Comparison of ENCODE assay signal across 8 cellular contexts in the genomic region with DNA sequence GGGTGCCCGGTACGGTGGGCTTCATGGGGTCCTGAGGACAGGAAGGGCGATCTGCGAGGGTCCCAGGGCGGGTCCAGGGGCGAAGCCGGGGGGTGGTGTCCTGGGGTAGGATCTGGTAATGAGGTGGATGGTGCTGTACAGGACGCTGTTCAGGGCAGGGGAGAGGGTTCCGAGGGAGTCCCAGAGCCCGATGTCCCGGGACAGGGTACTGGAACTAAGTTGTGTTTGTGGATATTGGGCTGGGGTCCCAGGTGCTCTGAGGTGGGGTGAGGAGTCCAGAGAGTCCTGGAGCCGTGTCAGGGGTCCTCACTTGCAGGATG. TPM values are rescaled to one million over a fixed set of nuclear protein-coding genes. Genes with fewer than 3 reads are reported as not detected.
DNase-seq lines count a peak whose midpoint lies in the region; ATAC-seq, FAIRE-seq and TF ChIP-seq lines count a peak whose summit lies in the region.

No MANE protein-coding gene starts in this region.

- FAIRE-seq in HepG2 (lab: Jason Lieb, UNC) = no peak

- TF ChIP-seq RAD21 in HepG2 (CRISPR knock-in tag; IDR thresholded peaks at IDR 0.05) = no peak

- H3K27me3 Mint-ChIP-seq in Calu3 (ENCODE audit: unreplicated experiment) (peaks cover 11% of the 10 kb centered on the region), type B pancreatic cell (peaks cover 3% of the 10 kb centered on the region)

- TF ChIP-seq POLR2A in HepG2 (IDR thresholded peaks at IDR 0.05; ENCODE audit: insufficient read depth in 1 of 2, low read depth in 2 of 2, low read length in 2 of 2) = no peak

- no peak for DNase-seq in Calu3
- no peak for DNase-seq in ascending aorta (ENCODE audit: low spot score in 2 of 2)
- no peak for DNase-seq in HepG2 (ENCODE audit: low spot score)
- no peak for DNase-seq in type B pancreatic cell (ENCODE audit: extremely low spot score, unreplicated experiment)
- no peak for DNase-seq in HCEC 1CT
- DNase-seq in SW 1271 (lab: John Stamatoyannopoulos, UW) = no peak
- no peak for DNase-seq in COLO668 (lab: John Stamatoyannopoulos, UW; ENCODE audit: unreplicated experiment)

- H3K9me3 Mint-ChIP-seq in Calu3 (ENCODE audit: low read depth, unreplicated experiment) = peaks cover 5% of the 10 kb centered on the region
- no peaks in the 10 kb centered on the region for H3K9me3 Mint-ChIP-seq in type B pancreatic cell

- in situ Hi-C loops in HepG2 (cut with HindIII; ENCODE audit: extremely low pct_ligation_motif_present, low pct_unique_long_range_greater_than_20kb) = no loop called here

- peaks cover 12 to 20% of the 10 kb centered on the region in 2 donors for H3K36me3 ChIP-seq in ascending aorta
- H3K36me3 ChIP-seq in HepG2 (replicated peaks in 1 of 2; ENCODE audit: control insufficient read depth in 1 of 2, insufficient read depth in 2 of 2, low read length in 2 of 2) = peaks cover 0 to 8% of the 10 kb centered on the region in 2 experiments; a peak in 3 of 5 replicates

- H3K4me2 ChIP-seq in HepG2 (ENCODE audit: low read depth, low read length) = peak overlapping the region; percentile 97

- TF ChIP-seq CTCF in Calu3 (IDR thresholded peaks at IDR 0.05; ENCODE audit: unreplicated experiment) = no peak
- TF ChIP-seq CTCF in ascending aorta (IDR thresholded peaks at IDR 0.05) = no peak
- TF ChIP-seq CTCF in HepG2 (CRISPR knock-in tag; IDR thresholded peaks at IDR 0.05) = no peak
- TF ChIP-seq CTCF in type B pancreatic cell (conservative IDR thresholded peaks at IDR 0.05) = no peak

- H3K4me1 ChIP-seq in ascending aorta (peaks cover 11 to 23% of the 10 kb centered on the region in 2 donors), HepG2 (ENCODE audit: insufficient read depth, low read length) (peaks cover 39% of the 10 kb centered on the region)

- peaks cover 11% of the 10 kb centered on the region for H3K79me2 ChIP-seq in HepG2 (ENCODE audit: insufficient read depth, low read length)

- H3K9ac ChIP-seq in HepG2 (ENCODE audit: insufficient read depth, low read depth, low read length) = peak overlapping the region; percentile 79

- peak overlapping the region; percentile 73 to 85 for H3K27ac ChIP-seq in ascending aorta
- peak overlapping the region; percentile 80 for H3K27ac ChIP-seq in HepG2 (ENCODE audit: extremely low read length, insufficient read depth, low read length)

- no peaks in the 10 kb centered on the region for H3K9me3 ChIP-seq in ascending aorta
- H3K9me3 ChIP-seq in HepG2 (ENCODE audit: low read length) = 0 out of 2 replicates have a peak, but pooled peaks cover 4% of the 10 kb centered on the region

- intact Hi-C loops in Calu3 (cut with micrococcal nuclease; ENCODE audit: unreplicated experiment) = no loop called here
- intact Hi-C loops in ascending aorta (cut with DNase I) = loop anchor here (1.0 to 10.0 kb wide), 4 partner anchors 20 to 662 kb away; a partner anchor contains a TSS
- intact Hi-C loops in HepG2 (cut with micrococcal nuclease; ENCODE audit: unreplicated experiment) = no loop called here

- BruUV-seq in Calu3 (replicated peaks; lab: Mats Ljungman, UMichigan) (no TSS peak), HepG2 (replicated peaks; lab: Mats Ljungman, UMichigan) (TSS peak; percentile 18)

- no peak for TF ChIP-seq EP300 in HepG2 (IDR thresholded peaks at IDR 0.05; ENCODE audit: low read depth in 2 of 2, low read length in 2 of 2)
- TF ChIP-seq EP300 in HepG2 (CRISPR knock-in tag; IDR thresholded peaks at IDR 0.05; ENCODE audit: borderline replicate concordance) = no peak

- POLR2A ChIA-PET in HepG2 (lab: Yijun Ruan, JAX) = interaction anchor here (0.6 to 4.3 kb wide), 23 partner anchors 9 to 205 kb away, joined by 3 to 45 read pairs (median 7); a partner anchor contains a TSS

- H3K36me3 Mint-ChIP-seq in Calu3 (ENCODE audit: insufficient read depth, unreplicated experiment) (peaks cover 25% of the 10 kb centered on the region), type B pancreatic cell (peaks cover 10% of the 10 kb centered on the region)

- H3K27ac Mint-ChIP-seq in Calu3 (ENCODE audit: unreplicated experiment) = peak overlapping the region; percentile 66
- H3K27ac Mint-ChIP-seq in type B pancreatic cell = peak overlapping the region; percentile 82

- CTCF ChIA-PET in Calu3 (lab: Charles Lee) (interaction anchor here (0.6 to 2.0 kb wide), 5 partner anchors 21 to 934 kb away, joined by 3 to 16 read pairs (median 7); no protein-coding TSS in a partner anchor), HepG2 (lab: Yijun Ruan, JAX; ENCODE audit: low intra/inter-chr PET ratio, low total read pairs) (interaction anchor here (1.7 kb wide), 1 partner anchor 20 kb away, joined by 7 read pairs; no protein-coding TSS in a partner anchor)

- peak overlapping the region; percentile 74 to 90 for H3K4me3 ChIP-seq in ascending aorta
- H3K4me3 ChIP-seq in HepG2 (replicated peaks in 1 of 3; ENCODE audit: insufficient read depth in 1 of 3, low read depth in 2 of 3, low read length in 3 of 3) = peak overlapping the region; percentile 67 to 98 (median 83)

- H3K27me3 ChIP-seq in ascending aorta (no peaks in the 10 kb centered on the region), HepG2 (ENCODE audit: control insufficient read depth in 1 of 2, insufficient read depth in 2 of 2, low read length in 2 of 2) (no peaks in the 10 kb centered on the region; a peak in 1 of 5 replicates)

- ATAC-seq in HG03025 (IDR thresholded peaks at IDR 0.05; ENCODE audit: low FRiP score, unreplicated experiment) (peak; percentile 15), HepG2 (peak; percentile 43)

- H2AFZ ChIP-seq in HepG2 (ENCODE audit: low read length) = no peak overlapping the region

- H3K4me3 Mint-ChIP-seq in Calu3 (ENCODE audit: low read depth, unreplicated experiment) (peak overlapping the region; percentile 97), type B pancreatic cell (peak overlapping the region; percentile 99)

- 0% methylated on average over 10 of the region's 12 CpGs for WGBS in HepG2 (ENCODE audit: low lambda C conversion rate)

- no peaks in the 10 kb centered on the region for H4K20me1 ChIP-seq in HepG2 (ENCODE audit: insufficient read depth, low read length)

- no peaks in the 10 kb centered on the region for H3K4me1 Mint-ChIP-seq in Calu3 (ENCODE audit: low read depth, unreplicated experiment)
- H3K4me1 Mint-ChIP-seq in type B pancreatic cell (ENCODE audit: unreplicated experiment) = peaks cover 18% of the 10 kb centered on the region

RNA-seq across cellular contexts. Expression of a gene that starts 0.4 kb away (rescaled TPM):
- 49.3 and 55.4 TPM in 2 replicates for total RNA-seq in Calu3 (2022)
- total RNA-seq in ascending aorta = 72.8 TPM
- total RNA-seq in HepG2 (2016; rRNA removed; fragmentation: Illumina TruSeq; extraction: Trizol) = 12.0 and 22.4 TPM in 2 replicates
- 6.7 and 7.2 TPM in 2 replicates for total RNA-seq in HepG2 (2016; cell fraction: cytosol; rRNA removed; fragmentation: Illumina TruSeq; extraction: Trizol; ENCODE audit: low read depth)
- 11.0 and 24.0 TPM in 2 replicates for total RNA-seq in HepG2 (2016; cell fraction: insoluble cytoplasmic fraction; rRNA removed; fragmentation: Illumina TruSeq; extraction: Trizol)
- total RNA-seq in HepG2 (2016; cell fraction: membrane; rRNA removed; fragmentation: Illumina TruSeq; extraction: Trizol) = 7.2 and 7.5 TPM in 2 replicates
- 24.0 and 31.5 TPM in 2 replicates for total RNA-seq in HepG2 (2016; cell fraction: nucleus; rRNA removed; fragmentation: Illumina TruSeq; extraction: Trizol)
- polyA plus RNA-seq in HepG2 (2011; rRNA removed) = 21.8 and 36.0 TPM in 2 replicates
- 7.8 and 11.5 TPM in 2 replicates for polyA plus RNA-seq in HepG2 (2011; cell fraction: cytosol; rRNA removed)
- 218 and 255 TPM in 2 replicates for polyA plus RNA-seq in HepG2 (2011; cell fraction: nucleus; rRNA removed)
- polyA plus RNA-seq in HepG2 (2012) = 16.0 and 20.8 TPM in 2 replicates
- polyA plus RNA-seq in HepG2 (2016; cell fraction: cytosol; fragmentation: Illumina TruSeq; extraction: Trizol; ENCODE audit: low read depth) = 1.7 and 1.9 TPM in 2 replicates
- polyA plus RNA-seq in HepG2 (2016; cell fraction: insoluble cytoplasmic fraction; fragmentation: Illumina TruSeq; extraction: Trizol; ENCODE audit: low read depth) = 10.7 and 13.3 TPM in 2 replicates
- 3.5 and 4.4 TPM in 2 replicates for polyA plus RNA-seq in HepG2 (2016; cell fraction: membrane; fragmentation: Illumina TruSeq; extraction: Trizol; ENCODE audit: low read depth)
- 85.8 and 92.2 TPM in 2 replicates for polyA plus RNA-seq in HepG2 (2016; cell fraction: nucleus; fragmentation: Illumina TruSeq; extraction: Trizol; ENCODE audit: insufficient read depth, low read depth)
- 28.9 and 51.0 TPM in 2 replicates for polyA minus RNA-seq in HepG2 (2011; rRNA and poly(A)+ RNA removed; ENCODE audit: low replicate concordance)
- 12.1 and 13.7 TPM in 2 replicates for polyA minus RNA-seq in HepG2 (2011; cell fraction: cytosol; rRNA and poly(A)+ RNA removed)
- polyA minus RNA-seq in HepG2 (2011; cell fraction: nucleus; rRNA and poly(A)+ RNA removed) = 71.7 and 79.9 TPM in 2 replicates
- total RNA-seq in type B pancreatic cell (ENCODE audit: low replicate concordance) = 60.3 and 102 TPM in 2 replicates

RNA-seq across cellular contexts. Expression of a gene that starts 15.5 kb away (rescaled TPM):
- total RNA-seq in Calu3 (2022) (3.1 and 4.2 TPM in 2 replicates), ascending aorta (not detected), HepG2 (2016; rRNA removed; fragmentation: Illumina TruSeq; extraction: Trizol) (11.0 and 15.3 TPM in 2 replicates), type B pancreatic cell (ENCODE audit: low replicate concordance) (0.69 and 2.6 TPM in 2 replicates)
- 11.0 and 11.3 TPM in 2 replicates for total RNA-seq in HepG2 (2016; cell fraction: cytosol; rRNA removed; fragmentation: Illumina TruSeq; extraction: Trizol; ENCODE audit: low read depth)
- 8.7 and 17.7 TPM in 2 replicates for total RNA-seq in HepG2 (2016; cell fraction: insoluble cytoplasmic fraction; rRNA removed; fragmentation: Illumina TruSeq; extraction: Trizol)
- 18.9 and 20.5 TPM in 2 replicates for total RNA-seq in HepG2 (2016; cell fraction: membrane; rRNA removed; fragmentation: Illumina TruSeq; extraction: Trizol)
- total RNA-seq in HepG2 (2016; cell fraction: nucleus; rRNA removed; fragmentation: Illumina TruSeq; extraction: Trizol) = 17.3 and 19.2 TPM in 2 replicates
- 9.0 and 12.0 TPM in 2 replicates for polyA plus RNA-seq in HepG2 (2011; rRNA removed)
- 9.9 and 12.9 TPM in 2 replicates for polyA plus RNA-seq in HepG2 (2011; cell fraction: cytosol; rRNA removed)
- 124 and 135 TPM in 2 replicates for polyA plus RNA-seq in HepG2 (2011; cell fraction: nucleus; rRNA removed)
- polyA plus RNA-seq in HepG2 (2012) = 9.3 and 10.2 TPM in 2 replicates
- polyA plus RNA-seq in HepG2 (2016; cell fraction: cytosol; fragmentation: Illumina TruSeq; extraction: Trizol; ENCODE audit: low read depth) = 9.8 and 11.5 TPM in 2 replicates
- 8.2 and 11.1 TPM in 2 replicates for polyA plus RNA-seq in HepG2 (2016; cell fraction: insoluble cytoplasmic fraction; fragmentation: Illumina TruSeq; extraction: Trizol; ENCODE audit: low read depth)
- 16.8 and 17.1 TPM in 2 replicates for polyA plus RNA-seq in HepG2 (2016; cell fraction: membrane; fragmentation: Illumina TruSeq; extraction: Trizol; ENCODE audit: low read depth)
- 45.0 and 47.7 TPM in 2 replicates for polyA plus RNA-seq in HepG2 (2016; cell fraction: nucleus; fragmentation: Illumina TruSeq; extraction: Trizol; ENCODE audit: insufficient read depth, low read depth)
- 0.07 and 13.9 TPM in 2 replicates for polyA minus RNA-seq in HepG2 (2011; rRNA and poly(A)+ RNA removed; ENCODE audit: low replicate concordance)
- polyA minus RNA-seq in HepG2 (2011; cell fraction: cytosol; rRNA and poly(A)+ RNA removed) = 6.5 and 6.6 TPM in 2 replicates
- polyA minus RNA-seq in HepG2 (2011; cell fraction: nucleus; rRNA and poly(A)+ RNA removed) = 18.9 and 19.3 TPM in 2 replicates

RNA-seq across cellular contexts. Expression of a gene that starts 19.4 kb away (rescaled TPM):
- 24.5 and 25.3 TPM in 2 replicates for total RNA-seq in Calu3 (2022)
- total RNA-seq in ascending aorta = 37.9 TPM
- total RNA-seq in HepG2 (2016; rRNA removed; fragmentation: Illumina TruSeq; extraction: Trizol) = 20.4 and 25.5 TPM in 2 replicates
- 10.9 and 13.4 TPM in 2 replicates for total RNA-seq in HepG2 (2016; cell fraction: cytosol; rRNA removed; fragmentation: Illumina TruSeq; extraction: Trizol; ENCODE audit: low read depth)
- 22.1 and 23.8 TPM in 2 replicates for total RNA-seq in HepG2 (2016; cell fraction: insoluble cytoplasmic fraction; rRNA removed; fragmentation: Illumina TruSeq; extraction: Trizol)
- total RNA-seq in HepG2 (2016; cell fraction: membrane; rRNA removed; fragmentation: Illumina TruSeq; extraction: Trizol) = 19.2 and 23.3 TPM in 2 replicates
- total RNA-seq in HepG2 (2016; cell fraction: nucleus; rRNA removed; fragmentation: Illumina TruSeq; extraction: Trizol) = 18.4 and 19.1 TPM in 2 replicates
- polyA plus RNA-seq in HepG2 (2011; rRNA removed) = 13.0 and 16.4 TPM in 2 replicates
- 11.4 and 17.5 TPM in 2 replicates for polyA plus RNA-seq in HepG2 (2011; cell fraction: cytosol; rRNA removed)
- polyA plus RNA-seq in HepG2 (2011; cell fraction: nucleus; rRNA removed) = 53.1 and 55.7 TPM in 2 replicates
- 7.6 and 9.2 TPM in 2 replicates for polyA plus RNA-seq in HepG2 (2012)
- 11.6 and 14.4 TPM in 2 replicates for polyA plus RNA-seq in HepG2 (2016; cell fraction: cytosol; fragmentation: Illumina TruSeq; extraction: Trizol; ENCODE audit: low read depth)
- polyA plus RNA-seq in HepG2 (2016; cell fraction: insoluble cytoplasmic fraction; fragmentation: Illumina TruSeq; extraction: Trizol; ENCODE audit: low read depth) = 22.2 and 26.6 TPM in 2 replicates
- 17.6 and 24.0 TPM in 2 replicates for polyA plus RNA-seq in HepG2 (2016; cell fraction: membrane; fragmentation: Illumina TruSeq; extraction: Trizol; ENCODE audit: low read depth)
- polyA plus RNA-seq in HepG2 (2016; cell fraction: nucleus; fragmentation: Illumina TruSeq; extraction: Trizol; ENCODE audit: insufficient read depth, low read depth) = 42.7 and 46.0 TPM in 2 replicates
- 19.9 and 30.3 TPM in 2 replicates for polyA minus RNA-seq in HepG2 (2011; rRNA and poly(A)+ RNA removed; ENCODE audit: low replicate concordance)
- 6.9 and 7.9 TPM in 2 replicates for polyA minus RNA-seq in HepG2 (2011; cell fraction: cytosol; rRNA and poly(A)+ RNA removed)
- 34.2 and 38.9 TPM in 2 replicates for polyA minus RNA-seq in HepG2 (2011; cell fraction: nucleus; rRNA and poly(A)+ RNA removed)
- 16.9 and 26.4 TPM in 2 replicates for total RNA-seq in type B pancreatic cell (ENCODE audit: low replicate concordance)

RNA-seq across cellular contexts. Expression of a gene that starts 32.4 kb away (rescaled TPM):
- 0.26 and 0.42 TPM in 2 replicates for total RNA-seq in Calu3 (2022)
- total RNA-seq in ascending aorta = not detected
- 0.04 TPM in 1 of 2 replicates, not detected in the other for total RNA-seq in HepG2 (2016; rRNA removed; fragmentation: Illumina TruSeq; extraction: Trizol)
- not detected in 2 replicates for total RNA-seq in HepG2 (2016; cell fraction: cytosol; rRNA removed; fragmentation: Illumina TruSeq; extraction: Trizol; ENCODE audit: low read depth)
- not detected in 2 replicates for total RNA-seq in HepG2 (2016; cell fraction: insoluble cytoplasmic fraction; rRNA removed; fragmentation: Illumina TruSeq; extraction: Trizol)
- not detected in 2 replicates for total RNA-seq in HepG2 (2016; cell fraction: membrane; rRNA removed; fragmentation: Illumina TruSeq; extraction: Trizol)
- not detected in 2 replicates for total RNA-seq in HepG2 (2016; cell fraction: nucleus; rRNA removed; fragmentation: Illumina TruSeq; extraction: Trizol)
- polyA plus RNA-seq in HepG2 (2011; rRNA removed) = 0.12 and 0.20 TPM in 2 replicates
- polyA plus RNA-seq in HepG2 (2011; cell fraction: cytosol; rRNA removed) = 0.06 and 0.19 TPM in 2 replicates
- 0.66 and 1.2 TPM in 2 replicates for polyA plus RNA-seq in HepG2 (2011; cell fraction: nucleus; rRNA removed)
- polyA plus RNA-seq in HepG2 (2012) = 0.07 and 0.25 TPM in 2 replicates
- polyA plus RNA-seq in HepG2 (2016; cell fraction: cytosol; fragmentation: Illumina TruSeq; extraction: Trizol; ENCODE audit: low read depth) = not detected in 2 replicates
- polyA plus RNA-seq in HepG2 (2016; cell fraction: insoluble cytoplasmic fraction; fragmentation: Illumina TruSeq; extraction: Trizol; ENCODE audit: low read depth) = not detected in 2 replicates
- polyA plus RNA-seq in HepG2 (2016; cell fraction: membrane; fragmentation: Illumina TruSeq; extraction: Trizol; ENCODE audit: low read depth) = not detected in 2 replicates
- polyA plus RNA-seq in HepG2 (2016; cell fraction: nucleus; fragmentation: Illumina TruSeq; extraction: Trizol; ENCODE audit: insufficient read depth, low read depth) = not detected in 2 replicates
- 0.46 and 5.4 TPM in 2 replicates for polyA minus RNA-seq in HepG2 (2011; rRNA and poly(A)+ RNA removed; ENCODE audit: low replicate concordance)
- not detected in 2 replicates for polyA minus RNA-seq in HepG2 (2011; cell fraction: cytosol; rRNA and poly(A)+ RNA removed)
- polyA minus RNA-seq in HepG2 (2011; cell fraction: nucleus; rRNA and poly(A)+ RNA removed) = 0.50 TPM in 1 of 2 replicates, not detected in the other
- total RNA-seq in type B pancreatic cell (ENCODE audit: low replicate concordance) = 0.71 and 2.8 TPM in 2 replicates

RNA-seq across cellular contexts. Expression of a gene that starts 49.8 kb away (rescaled TPM):
- total RNA-seq in Calu3 (2022) = 0.14 TPM in 1 of 2 replicates, not detected in the other
- total RNA-seq in ascending aorta = 20.4 TPM
- total RNA-seq in HepG2 (2016; rRNA removed; fragmentation: Illumina TruSeq; extraction: Trizol) = not detected in 2 replicates
- not detected in 2 replicates for total RNA-seq in HepG2 (2016; cell fraction: cytosol; rRNA removed; fragmentation: Illumina TruSeq; extraction: Trizol; ENCODE audit: low read depth)
- not detected in 2 replicates for total RNA-seq in HepG2 (2016; cell fraction: insoluble cytoplasmic fraction; rRNA removed; fragmentation: Illumina TruSeq; extraction: Trizol)
- not detected in 2 replicates for total RNA-seq in HepG2 (2016; cell fraction: membrane; rRNA removed; fragmentation: Illumina TruSeq; extraction: Trizol)
- not detected in 2 replicates for total RNA-seq in HepG2 (2016; cell fraction: nucleus; rRNA removed; fragmentation: Illumina TruSeq; extraction: Trizol)
- not detected in 2 replicates for polyA plus RNA-seq in HepG2 (2011; rRNA removed)
- not detected in 2 replicates for polyA plus RNA-seq in HepG2 (2011; cell fraction: cytosol; rRNA removed)
- not detected in 2 replicates for polyA plus RNA-seq in HepG2 (2011; cell fraction: nucleus; rRNA removed)
- not detected in 2 replicates for polyA plus RNA-seq in HepG2 (2012)
- not detected in 2 replicates for polyA plus RNA-seq in HepG2 (2016; cell fraction: cytosol; fragmentation: Illumina TruSeq; extraction: Trizol; ENCODE audit: low read depth)
- polyA plus RNA-seq in HepG2 (2016; cell fraction: insoluble cytoplasmic fraction; fragmentation: Illumina TruSeq; extraction: Trizol; ENCODE audit: low read depth) = not detected in 2 replicates
- polyA plus RNA-seq in HepG2 (2016; cell fraction: membrane; fragmentation: Illumina TruSeq; extraction: Trizol; ENCODE audit: low read depth) = not detected in 2 replicates
- polyA plus RNA-seq in HepG2 (2016; cell fraction: nucleus; fragmentation: Illumina TruSeq; extraction: Trizol; ENCODE audit: insufficient read depth, low read depth) = not detected in 2 replicates
- not detected in 2 replicates for polyA minus RNA-seq in HepG2 (2011; rRNA and poly(A)+ RNA removed; ENCODE audit: low replicate concordance)
- not detected in 2 replicates for polyA minus RNA-seq in HepG2 (2011; cell fraction: cytosol; rRNA and poly(A)+ RNA removed)
- polyA minus RNA-seq in HepG2 (2011; cell fraction: nucleus; rRNA and poly(A)+ RNA removed) = not detected in 2 replicates
- 3.3 and 6.7 TPM in 2 replicates for total RNA-seq in type B pancreatic cell (ENCODE audit: low replicate concordance)
